8 cellular contexts compared by ENCODE assay signal in genomic region chr12:130775953-130776856, GRCh38.
DNase-seq lines count a peak whose midpoint lies in the region; ATAC-seq lines count a peak whose summit lies in the region.

No MANE protein-coding gene starts in this region.

- H2AK5ac ChIP-seq in mesendoderm (ENCODE audit: low read length), result no peak overlapping the region

- H3K27me3 ChIP-seq in mesendoderm (ENCODE audit: insufficient read depth, low read length, poor library complexity), result no peaks in the 10 kb centered on the region

- H3K27ac Mint-ChIP-seq in effector memory CD8-positive, alpha-beta T cell, result no peak overlapping the region

- H2BK5ac ChIP-seq in mesendoderm (ENCODE audit: low read length), result no peak overlapping the region

- no peak overlapping the region for H2BK120ac ChIP-seq in mesendoderm (ENCODE audit: low read depth, low read length)

- DNase-seq in GM04504 (ENCODE audit: low read depth) (peak; percentile 48), HuH-7.5 (ENCODE audit: low spot score) (peak; percentile 74), mesendoderm (peak; percentile 90), NCI-H748 treated with DMSO at 0.1 percent for 48 hours (lab: John Stamatoyannopoulos, UW) (no peak)
- peak; percentile 28 to 43 for DNase-seq in activated CD8-positive, alpha-beta memory T cell treated with anti-CD3 and anti-CD28 coated beads for 4 hours (ENCODE audit: low read depth in 2 of 2)
- DNase-seq in effector memory CD8-positive, alpha-beta T cell, result no peak
- DNase-seq in stimulated activated CD4-positive, alpha-beta T cell treated with anti-CD3 and anti-CD28 coated beads, TNF-alpha, amount 100 ng/mL, for 48 hours (ENCODE audit: low read depth in 3 of 3), result peak; percentile 45 to 69 (median 55)

- H3K27me3 Mint-ChIP-seq in effector memory CD8-positive, alpha-beta T cell, result peaks cover 15 to 19% of the 10 kb centered on the region in 2 donors

- no peak overlapping the region for H2BK15ac ChIP-seq in mesendoderm (replicated peaks; ENCODE audit: low read depth)

- WGBS in mesendoderm (ENCODE audit: extremely low coverage, insufficient coverage, low lambda C conversion rate), result no CpG with 5 or more reads among the region's 41 CpGs

- peaks cover 6 to 10% of the 10 kb centered on the region in 2 donors for H3K4me1 Mint-ChIP-seq in effector memory CD8-positive, alpha-beta T cell (ENCODE audit: low read depth in 2 of 2)

- no peak overlapping the region for H3K9ac ChIP-seq in mesendoderm (ENCODE audit: low read length)

- H3K9me3 Mint-ChIP-seq in effector memory CD8-positive, alpha-beta T cell, result no peaks in the 10 kb centered on the region

- H3K4me3 ChIP-seq in mesendoderm (ENCODE audit: low read length), result no peak overlapping the region

- H3K4ac ChIP-seq in mesendoderm (ENCODE audit: low read depth, low read length), result no peak overlapping the region

- H4K8ac ChIP-seq in mesendoderm (ENCODE audit: low read depth, low read length), result no peak overlapping the region

- peaks cover 3% of the 10 kb centered on the region for H3K36me3 Mint-ChIP-seq in effector memory CD8-positive, alpha-beta T cell (ENCODE audit: insufficient read depth)

- H3K4me1 ChIP-seq in mesendoderm (ENCODE audit: control insufficient read depth, low read depth, low read length), result no peaks in the 10 kb centered on the region

- H3K79me1 ChIP-seq in mesendoderm (ENCODE audit: low read length), result no peaks in the 10 kb centered on the region

- H3K18ac ChIP-seq in mesendoderm (ENCODE audit: low read length), result no peak overlapping the region

- no peak overlapping the region for H4K5ac ChIP-seq in mesendoderm (ENCODE audit: low read length)

- H3K4me3 Mint-ChIP-seq in effector memory CD8-positive, alpha-beta T cell, result peak overlapping the region; percentile 76

- no peaks in the 10 kb centered on the region for H3K79me2 ChIP-seq in mesendoderm (ENCODE audit: control insufficient read depth, insufficient read depth, low read length)

- no peak overlapping the region for H3K27ac ChIP-seq in mesendoderm (ENCODE audit: low read depth, low read length)

- no peak overlapping the region for H3K23ac ChIP-seq in mesendoderm (ENCODE audit: low read length)

- no peaks in the 10 kb centered on the region for H3K36me3 ChIP-seq in mesendoderm (ENCODE audit: control insufficient read depth, insufficient read depth, low read length)

- no peak overlapping the region for H3K56ac ChIP-seq in mesendoderm (ENCODE audit: low read length)

- peak; percentile 67 for ATAC-seq in effector memory CD8-positive, alpha-beta T cell (replicated peaks)
- no peak for ATAC-seq in HG02610 (IDR thresholded peaks at IDR 0.05; ENCODE audit: unreplicated experiment)

- H3K4me2 ChIP-seq in mesendoderm (ENCODE audit: low read length), result peak overlapping the region; percentile 58

Comparison
In these comparisons a context has a peak if more than half of its experiments do, and no peak if none do; other contexts are left out.
1. DNase-seq: peak in GM04504 (single experiment), HuH-7.5 (single experiment), activated CD8-positive, alpha-beta memory T cell treated with anti-CD3 and anti-CD28 coated beads for 4 hours (2 of 2), mesendoderm (single experiment) and stimulated activated CD4-positive, alpha-beta T cell treated with anti-CD3 and anti-CD28 coated beads, TNF-alpha, amount 100 ng/mL, for 48 hours (3 of 3); none in effector memory CD8-positive, alpha-beta T cell (0 of 3) and NCI-H748 treated with DMSO at 0.1 percent for 48 hours (single experiment).